Comparison of ENCODE assay signal across 15 cellular contexts in the genomic region with DNA sequence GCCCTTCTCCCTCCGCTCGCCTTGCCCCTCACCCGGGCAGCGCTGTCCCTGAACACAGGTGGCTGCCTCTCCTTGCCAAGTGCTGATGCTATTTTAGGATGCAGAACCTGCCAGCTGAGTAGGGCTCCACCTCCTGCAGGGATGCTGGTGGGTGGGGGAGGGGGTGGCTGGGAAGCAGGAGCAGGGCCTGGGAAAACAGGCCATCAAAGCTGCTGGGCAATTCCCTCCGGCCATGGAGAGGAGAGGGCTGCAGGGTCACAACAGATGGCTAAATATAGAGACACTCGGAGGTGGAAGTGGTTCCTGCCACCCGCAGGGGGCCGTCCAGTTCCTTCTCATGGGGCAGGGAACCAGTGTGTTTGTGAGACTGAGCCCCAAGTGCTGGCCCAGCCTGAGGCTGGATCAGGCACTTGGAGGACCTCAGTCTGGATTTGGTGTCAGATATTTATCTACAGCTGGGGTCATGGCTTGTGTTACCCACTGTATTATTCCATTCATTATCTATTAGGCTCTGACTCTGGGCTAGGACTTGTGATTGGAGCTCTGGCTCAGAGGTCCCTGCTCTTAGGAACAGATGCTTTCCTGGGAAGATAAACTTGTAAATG. TPM values are rescaled to one million over a fixed set of nuclear protein-coding genes. Genes with fewer than 3 reads are reported as not detected.
A peak's percentile ranks its signal among the peaks of the same experiment; 100 is the strongest.
DNase-seq lines count a peak whose midpoint lies in the region; ATAC-seq and TF ChIP-seq lines count a peak whose summit lies in the region.
"Had no signal": no experiment of that assay in that cellular context is flagged by ENCODE, and none has a peak within 500 bp of the region (broad histone marks: within the 10 kb centered on the region; RNA-seq: fewer than 3 reads in every experiment).

No MANE protein-coding gene starts in this region.

- peaks cover 2% of the 10 kb centered on the region for H3K4me1 Mint-ChIP-seq in CD14-positive monocyte
- peaks cover 30 to 41% of the 10 kb centered on the region in 2 experiments for H3K4me1 Mint-ChIP-seq in H9
- H3K4me1 Mint-ChIP-seq: CD4-positive, CD25-positive, alpha-beta regulatory T cell had no signal

- H4K91ac ChIP-seq in H9 (ENCODE audit: insufficient read length, low read depth, low read length) = no peak overlapping the region

- H2BK15ac ChIP-seq in H9 (ENCODE audit: low read depth, low read length) = no peak overlapping the region

- H3K9me3 ChIP-seq in mesodermal cell (ENCODE audit: control insufficient read depth, low read length) = no peaks in the 10 kb centered on the region
- no peaks in the 10 kb centered on the region for H3K9me3 ChIP-seq in H9 (ENCODE audit: control insufficient read depth, low read depth, low read length)
- H3K9me3 ChIP-seq: tibial nerve had no signal

- 56 to 62% methylated on average over 6 of the region's 8 CpGs for WGBS in mesodermal cell (ENCODE audit: insufficient coverage in 2 of 2), 2 experiments
- WGBS in H9 (ENCODE audit: extremely low coverage, insufficient read length, low lambda C conversion rate) = no CpG with 5 or more reads among the region's 8 CpGs

- no peaks in the 10 kb centered on the region for H3K27me3 ChIP-seq in H9 (ENCODE audit: insufficient read depth, low read length)
- H3K27me3 ChIP-seq: tibial nerve had no signal

- no peak overlapping the region for H2AFZ ChIP-seq in H9 (ENCODE audit: low read length)

- no peaks in the 10 kb centered on the region for H3K79me2 ChIP-seq in H9 (ENCODE audit: insufficient read depth, low read length)

- H4K8ac ChIP-seq in H9 (replicated peaks; ENCODE audit: insufficient read length, low read depth, low read length) = no peak overlapping the region

- H2BK5ac ChIP-seq in H9 (ENCODE audit: insufficient read length, low read length) = no peak overlapping the region

- no peaks in the 10 kb centered on the region for H4K20me1 ChIP-seq in H9 (ENCODE audit: control insufficient read depth, insufficient read depth, insufficient read length)

- H3K27me3 Mint-ChIP-seq in CD14-positive monocyte (ENCODE audit: low read depth in 3 of 3) (peaks cover 7 to 15% (median 11%) of the 10 kb centered on the region in 3 donors), H9 (ENCODE audit: low read depth) (no peaks in the 10 kb centered on the region; the same call in 1 of the 2 replicates)
- H3K27me3 Mint-ChIP-seq: CD4-positive, CD25-positive, alpha-beta regulatory T cell had no signal

- H2BK120ac ChIP-seq in H9 (ENCODE audit: low read depth, low read length, poor library complexity, severe bottlenecking) = no peak overlapping the region

- H3K56ac ChIP-seq in H9 (ENCODE audit: insufficient read length, low read depth, low read length) = no peak overlapping the region

- no peak overlapping the region for H3K9ac ChIP-seq in H9 (ENCODE audit: extremely low read depth, insufficient read length, low read length)

- no peak overlapping the region for H3K4me3 ChIP-seq in mesodermal cell (ENCODE audit: extremely low read depth, insufficient read depth, low read length, poor library complexity, severe bottlenecking)
- H3K4me3 ChIP-seq: tibial nerve had no signal

- peak; percentile 70 for DNase-seq in CD14-positive monocyte (ENCODE audit: low spot score)
- DNase-seq in NCI-H146 (lab: John Stamatoyannopoulos, UW) = peak; percentile 66
- DNase-seq in cerebellum (ENCODE audit: low spot score) = peak; percentile 33
- DNase-seq in NAMALWA (ENCODE audit: low spot score) = no peak
- DNase-seq in H9 = no peak
- DNase-seq: activated T-cell treated with anti-CD3 and anti-CD28 coated beads, Interleukin-2, amount 50 U/mL, for 72 hours; CD4-positive, CD25-positive, alpha-beta regulatory T cell; cerebellar nuclear complex; NCI-H1930 had no signal

- no peak overlapping the region for H3K18ac ChIP-seq in H9 (ENCODE audit: insufficient read length, low read depth, low read length)

- H4K5ac ChIP-seq in H9 (ENCODE audit: insufficient read length, low read depth, low read length) = no peak overlapping the region

- H3K27ac Mint-ChIP-seq in CD14-positive monocyte = no peak overlapping the region
- no peak overlapping the region for H3K27ac Mint-ChIP-seq in H9
- H3K27ac Mint-ChIP-seq: activated T-cell treated with anti-CD3 and anti-CD28 coated beads, Interleukin-2, amount 50 U/mL, for 72 hours; CD4-positive, CD25-positive, alpha-beta regulatory T cell; natural killer cell treated with Interleukin-12 subunit alpha and Interleukin-12 subunit beta and Interleukin-15 and Interleukin-18, amount 100 ng/mL, for 72 hours; T-helper 1 cell treated with Interleukin-12 subunit alpha and Interleukin-12 subunit beta and Interleukin-4 antibody, amounts not matched to agents 30 μg/mL and 1 μg/mL, for 36 hours had no signal

- TF ChIP-seq CTCF in CD14-positive monocyte (IDR thresholded peaks at IDR 0.05) (peak; percentile 74), H9 (conservative IDR thresholded peaks at IDR 0.05) (no peak)

- peaks cover 0 to 8% (median 2%) of the 10 kb centered on the region in 7 donors for H3K9me3 Mint-ChIP-seq in CD14-positive monocyte
- H3K9me3 Mint-ChIP-seq in H9 = peaks cover 9 to 11% of the 10 kb centered on the region in 2 experiments
- H3K9me3 Mint-ChIP-seq: activated T-cell treated with anti-CD3 and anti-CD28 coated beads, Interleukin-2, amount 50 U/mL, for 72 hours; natural killer cell treated with Interleukin-12 subunit alpha and Interleukin-12 subunit beta and Interleukin-15 and Interleukin-18, amount 100 ng/mL, for 72 hours; T-helper 1 cell treated with Interleukin-12 subunit alpha and Interleukin-12 subunit beta and Interleukin-4 antibody, amounts not matched to agents 30 μg/mL and 1 μg/mL, for 36 hours had no signal

- H2AK5ac ChIP-seq in H9 (ENCODE audit: insufficient read length, low read length) = no peak overlapping the region

- no peaks in the 10 kb centered on the region for H3K23me2 ChIP-seq in H9 (ENCODE audit: insufficient read length, low read depth, low read length, poor library complexity, severe bottlenecking)

- no peak overlapping the region for H3T11ph ChIP-seq in H9 (ENCODE audit: low read length)

- intact Hi-C loops in CD14-positive monocyte (cut with micrococcal nuclease) = loop anchor here (2.0 to 5.0 kb wide), 3 partner anchors 46 to 70 kb away; no protein-coding TSS in a partner anchor

- no peaks in the 10 kb centered on the region for H3K79me1 ChIP-seq in H9 (ENCODE audit: insufficient read depth, low read depth, low read length, poor library complexity, severe bottlenecking)

- H3K36me3 Mint-ChIP-seq in CD14-positive monocyte (no peaks in the 10 kb centered on the region), H9 (ENCODE audit: insufficient read depth in 1 of 3, low read depth in 3 of 3) (peaks cover 6 to 14% (median 6%) of the 10 kb centered on the region in 3 experiments; a peak in 5 of 7 replicates)
- H3K36me3 Mint-ChIP-seq: CD4-positive, CD25-positive, alpha-beta regulatory T cell; natural killer cell treated with Interleukin-12 subunit alpha and Interleukin-12 subunit beta and Interleukin-15 and Interleukin-18, amount 100 ng/mL, for 72 hours had no signal

- H3K4me3 Mint-ChIP-seq in CD14-positive monocyte (no peak overlapping the region), H9 (no peak overlapping the region)
- H3K4me3 Mint-ChIP-seq: activated T-cell treated with anti-CD3 and anti-CD28 coated beads, Interleukin-2, amount 50 U/mL, for 72 hours; CD4-positive, CD25-positive, alpha-beta regulatory T cell; natural killer cell treated with Interleukin-12 subunit alpha and Interleukin-12 subunit beta and Interleukin-15 and Interleukin-18, amount 100 ng/mL, for 72 hours; T-helper 1 cell treated with Interleukin-12 subunit alpha and Interleukin-12 subunit beta and Interleukin-4 antibody, amounts not matched to agents 30 μg/mL and 1 μg/mL, for 36 hours had no signal

- H2BK20ac ChIP-seq in H9 (ENCODE audit: low read depth, low read length, poor library complexity, severe bottlenecking) = no peak overlapping the region

- H3K4me1 ChIP-seq in mesodermal cell (ENCODE audit: control insufficient read depth, insufficient read depth, low read length, poor library complexity, severe bottlenecking) (peaks cover 37% of the 10 kb centered on the region), H9 (ENCODE audit: insufficient read depth, low read length) (no peaks in the 10 kb centered on the region; the same call in 1 of the 2 replicates)

- H3K14ac ChIP-seq in H9 (ENCODE audit: insufficient read depth, low read length) = no peak overlapping the region

- H3K4ac ChIP-seq in H9 (ENCODE audit: low read depth, low read length) = no peak overlapping the region

- H3K27ac ChIP-seq in mesodermal cell (ENCODE audit: low read depth, low read length, severe bottlenecking) (peak overlapping the region; percentile 77), H9 (ENCODE audit: insufficient read length, low read depth, low read length) (no peak overlapping the region)

- no peak for ATAC-seq in HG03139 (IDR thresholded peaks at IDR 0.05; ENCODE audit: unreplicated experiment)
- no peak for ATAC-seq in GM21723 (IDR thresholded peaks at IDR 0.05; ENCODE audit: unreplicated experiment)
- ATAC-seq: natural killer cell treated with Interleukin-12 subunit alpha and Interleukin-12 subunit beta and Interleukin-15 and Interleukin-18, amount 100 ng/mL, for 72 hours had no signal

- H3K36me3 ChIP-seq in mesodermal cell (ENCODE audit: control insufficient read depth, insufficient read depth, low read length) = no peaks in the 10 kb centered on the region
- H3K36me3 ChIP-seq: tibial nerve had no signal

- no peak overlapping the region for H3K23ac ChIP-seq in H9 (ENCODE audit: insufficient read length, low read depth, low read length)

- H2BK12ac ChIP-seq in H9 (ENCODE audit: insufficient read length, low read depth, low read length) = no peak overlapping the region

- H3K4me2 ChIP-seq in H9 (ENCODE audit: insufficient read depth, insufficient read length, low read length) = no peak overlapping the region

RNA-seq across cellular contexts. Expression of a gene that starts 59.6 kb away (rescaled TPM):
- not detected for polyA plus RNA-seq in CD14-positive monocyte
- total RNA-seq in cerebellum = 3.6 TPM
- 96.7 TPM for polyA plus RNA-seq in mesodermal cell (2013, experiment 1 of 2)
- 105 TPM for polyA plus RNA-seq in mesodermal cell (2013, experiment 2 of 2)
- 0.46 and 0.59 TPM in 2 replicates for total RNA-seq in H9 (2021)

Comparison
In these comparisons a context has a peak if more than half of its experiments do, and no peak if none do; other contexts are left out.
1. DNase-seq: peak in CD14-positive monocyte (single experiment), NCI-H146 (single experiment) and cerebellum (single experiment); none in NAMALWA (single experiment) and H9 (single experiment).